Comparison of ENCODE assay signal across 15 cellular contexts in the genomic region with DNA sequence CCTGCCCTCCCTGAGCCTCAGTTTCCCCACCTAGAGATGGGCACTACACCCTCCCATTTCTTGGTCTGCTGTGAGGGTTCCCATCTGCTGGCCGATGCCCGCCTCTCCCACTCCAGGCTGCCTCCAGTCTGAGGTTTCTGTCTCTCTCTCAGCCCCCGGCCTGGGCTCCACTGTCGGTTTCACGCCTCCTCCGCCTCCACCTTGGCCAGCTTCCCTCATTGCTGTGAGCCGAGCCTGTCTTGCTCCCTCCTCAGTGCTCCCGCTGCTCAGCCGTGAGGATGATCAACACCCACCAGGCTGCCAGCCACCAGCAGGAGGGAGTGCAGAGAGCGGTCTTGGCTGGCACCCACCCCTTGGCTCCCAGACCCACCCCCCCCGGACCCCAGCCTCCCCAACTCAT.
DNase-seq lines count a peak whose midpoint lies in the region; TF ChIP-seq lines count a peak whose summit lies in the region.
"Had no signal": no experiment of that assay in that cellular context is flagged by ENCODE, and none has a peak within 500 bp of the region (broad histone marks: within the 10 kb centered on the region; RNA-seq: fewer than 3 reads in every experiment).

No MANE protein-coding gene starts in this region.

- TF ChIP-seq CTCF in NB4 (IDR thresholded peaks at IDR 0.05; ENCODE audit: low read depth, low read length) (no peak), neural progenitor cell (IDR thresholded peaks at IDR 0.05) (no peak), GM20000 (IDR thresholded peaks at IDR 0.05; ENCODE audit: extremely low read depth, missing control alignments) (no peak)

- no peak for TF ChIP-seq POLR2A in NB4 (IDR thresholded peaks at IDR 0.05; ENCODE audit: extremely low read depth, insufficient read length)

- H3K4me1 Mint-ChIP-seq in neural progenitor cell: peaks cover 14% of the 10 kb centered on the region
- H3K4me1 Mint-ChIP-seq: CD14-positive monocyte had no signal

- DNase-seq in GM03348 (ENCODE audit: low spot score): peak; percentile 41
- peak; percentile 19 for DNase-seq in NB4 (ENCODE audit: low read depth)
- peak; percentile 36 for DNase-seq in cerebellum (ENCODE audit: low spot score)
- peak; percentile 78 for DNase-seq in occipital lobe (lab: John Stamatoyannopoulos, UW)
- DNase-seq in putamen (ENCODE audit: low spot score): no peak
- no peak for DNase-seq in neural progenitor cell (ENCODE audit: low spot score)
- DNase-seq in GM20000 (ENCODE audit: low spot score): no peak
- DNase-seq: CD8-positive, alpha-beta T cell; COR-L47; DMS53; H9 had no signal

- no peaks in the 10 kb centered on the region for H3K79me2 ChIP-seq in neural progenitor cell (ENCODE audit: low read depth)

- H3K9me3 ChIP-seq in neural progenitor cell (ENCODE audit: low read depth): no peaks in the 10 kb centered on the region

- no peaks in the 10 kb centered on the region for H3K36me3 ChIP-seq in neural progenitor cell

- H3K9ac ChIP-seq in neural progenitor cell: no peak overlapping the region

- H3F3A ChIP-seq in neural progenitor cell (ENCODE audit: low read depth): peaks cover 24% of the 10 kb centered on the region

- no peak overlapping the region for H3K4me2 ChIP-seq in neural progenitor cell
- H3K4me2 ChIP-seq: GM23338 had no signal

- H3K27ac Mint-ChIP-seq in neural progenitor cell: no peak overlapping the region
- H3K27ac Mint-ChIP-seq: CD14-positive monocyte; CD8-positive, alpha-beta T cell; GM23338; H9; IgD-negative memory B cell had no signal

- no peak overlapping the region for H3K4me3 ChIP-seq in NB4 (ENCODE audit: low read depth, low read length)
- no peak overlapping the region for H3K4me3 ChIP-seq in neural progenitor cell
- H3K4me3 ChIP-seq: GM12878, GM23338 had no signal

- H3K4me1 ChIP-seq in neural progenitor cell: peaks cover 12% of the 10 kb centered on the region

- H3K27ac ChIP-seq in neural progenitor cell: no peak overlapping the region

- no peaks in the 10 kb centered on the region for H3K36me3 Mint-ChIP-seq in neural progenitor cell
- H3K36me3 Mint-ChIP-seq: CD14-positive monocyte; CD8-positive, alpha-beta T cell had no signal

- no peaks in the 10 kb centered on the region for H3K9me3 Mint-ChIP-seq in neural progenitor cell
- H3K9me3 Mint-ChIP-seq: CD14-positive monocyte; CD8-positive, alpha-beta T cell; GM23338; H9; IgD-negative memory B cell had no signal

- peaks cover 8% of the 10 kb centered on the region for H3K27me3 ChIP-seq in neural progenitor cell

- H3K4me3 Mint-ChIP-seq in neural progenitor cell: no peak overlapping the region
- H3K4me3 Mint-ChIP-seq: CD14-positive monocyte; CD8-positive, alpha-beta T cell; GM23338; H9; IgD-negative memory B cell had no signal

- no peak overlapping the region for H2AFZ ChIP-seq in neural progenitor cell (replicated peaks)
- H2AFZ ChIP-seq: GM23338 had no signal

- H4K20me1 ChIP-seq in neural progenitor cell (ENCODE audit: low read depth): no peaks in the 10 kb centered on the region

- H3K27me3 Mint-ChIP-seq in neural progenitor cell (ENCODE audit: insufficient read depth, low read depth): peaks cover 23% of the 10 kb centered on the region

Comparison
In these comparisons a context has a peak if more than half of its experiments do, and no peak if none do; other contexts are left out.
1. DNase-seq: peak in GM03348 (single experiment), NB4 (single experiment), cerebellum (single experiment) and occipital lobe (single experiment); none in putamen (single experiment), neural progenitor cell (single experiment) and GM20000 (single experiment).